Comparison of ENCODE assay signal across 1 cellular context in genomic region chr1:146376708-146377496, GRCh38.
TF ChIP-seq lines count a peak whose summit lies in the region.

No MANE protein-coding gene starts in this region.

TF ChIP-seq in HEK293, 187 proteins besides CTCF, POLR2A, EP300 and RAD21 (continued from another document):
- TF ChIP-seq ZNF677 (tag by site-specific recombination; IDR thresholded peaks at IDR 0.05) (0 out of 2 replicates have a peak, but pooled peaks have one; percentile 43), KLF8 (tag by site-specific recombination; IDR thresholded peaks at IDR 0.05) (peak; percentile 81), ZNF121 (tag by site-specific recombination; IDR thresholded peaks at IDR 0.05) (peak; percentile 46), REST (tag by site-specific recombination; IDR thresholded peaks at IDR 0.05) (peak; percentile 62), SP3 (tag by site-specific recombination; IDR thresholded peaks at IDR 0.05) (0 out of 2 replicates have a peak, but pooled peaks have one; percentile 21), SP2 (tag by site-specific recombination; IDR thresholded peaks at IDR 0.05) (peak; percentile 33; the same call in 1 of the 2 replicates), YY1 (tag by site-specific recombination; IDR thresholded peaks at IDR 0.05) (peak; percentile 57; the same call in 1 of the 2 replicates), ZFP69B (tag by site-specific recombination; IDR thresholded peaks at IDR 0.05) (peak; percentile 44; the same call in 1 of the 2 replicates), KLF16 (tag by site-specific recombination; IDR thresholded peaks at IDR 0.05) (0 out of 2 replicates have a peak, but pooled peaks have one; percentile 20), ZBTB17 (tag by site-specific recombination; IDR thresholded peaks at IDR 0.05) (peak; percentile 41; the same call in 1 of the 2 replicates), ZNF837 (tag by site-specific recombination; IDR thresholded peaks at IDR 0.05) (peak; percentile 90), PRDM1 (tag by site-specific recombination; IDR thresholded peaks at IDR 0.05) (peak; percentile 92), SP7 (tag by site-specific recombination; IDR thresholded peaks at IDR 0.05) (peak; percentile 79), KLF10 (tag by site-specific recombination; IDR thresholded peaks at IDR 0.05) (peak; percentile 88), ZNF18 (tag by site-specific recombination; IDR thresholded peaks at IDR 0.05) (peak; percentile 88), ZNF10 (tag by site-specific recombination; IDR thresholded peaks at IDR 0.05) (0 out of 2 replicates have a peak, but pooled peaks have one; percentile 30), PRDM4 (tag by site-specific recombination; IDR thresholded peaks at IDR 0.05) (peak; percentile 32; the same call in 1 of the 2 replicates), ZNF398 (tag by site-specific recombination; IDR thresholded peaks at IDR 0.05) (peak; percentile 74), ZEB2 (tag by site-specific recombination; IDR thresholded peaks at IDR 0.05) (peak; percentile 95), GFI1B (tag by site-specific recombination; IDR thresholded peaks at IDR 0.05) (peak; percentile 79)
